Comparison of ENCODE assay signal across 26 cellular contexts in genomic region chr7:69047166-69047760, GRCh38.
A peak's percentile ranks its signal among the peaks of the same experiment; 100 is the strongest.
DNase-seq lines count a peak whose midpoint lies in the region; ATAC-seq and TF ChIP-seq lines count a peak whose summit lies in the region.
"Had no signal": no experiment of that assay in that cellular context is flagged by ENCODE, and none has a peak within 500 bp of the region (broad histone marks: within the 10 kb centered on the region; RNA-seq: fewer than 3 reads in every experiment).

No MANE protein-coding gene starts in this region.

- H4K8ac ChIP-seq in H9 (replicated peaks; ENCODE audit: insufficient read length, low read depth, low read length) = no peak overlapping the region

- no peaks in the 10 kb centered on the region for H3K23me2 ChIP-seq in H9 (ENCODE audit: insufficient read length, low read depth, low read length, poor library complexity, severe bottlenecking)

- no peak overlapping the region for H2BK5ac ChIP-seq in H9 (ENCODE audit: insufficient read length, low read length)

- no peak overlapping the region for H2AK5ac ChIP-seq in H9 (ENCODE audit: insufficient read length, low read length)

- TF ChIP-seq EP300 in esophagus muscularis mucosa (IDR thresholded peaks at IDR 0.05) = no peak

- H3K36me3 ChIP-seq in esophagus muscularis mucosa = no peaks in the 10 kb centered on the region
- no peaks in the 10 kb centered on the region for H3K36me3 ChIP-seq in body of pancreas (replicated peaks in 1 of 2; ENCODE audit: insufficient read depth in 1 of 2, low read depth in 2 of 2)

- no peak overlapping the region for H4K91ac ChIP-seq in H9 (ENCODE audit: insufficient read length, low read depth, low read length)

- H3K4me2 ChIP-seq in H9 (ENCODE audit: insufficient read depth, insufficient read length, low read length) = no peak overlapping the region
- H3K4me2 ChIP-seq: A549, PC-9 had no signal

- no peak overlapping the region for H2AFZ ChIP-seq in H9 (ENCODE audit: low read length)
- H2AFZ ChIP-seq: PC-9 had no signal

- no peaks in the 10 kb centered on the region for H3K79me1 ChIP-seq in H9 (ENCODE audit: insufficient read depth, low read depth, low read length, poor library complexity, severe bottlenecking)

- TF ChIP-seq POLR2A in esophagus muscularis mucosa (IDR thresholded peaks at IDR 0.05; ENCODE audit: low read depth) = no peak
- TF ChIP-seq POLR2A in body of pancreas (IDR thresholded peaks at IDR 0.05) = no peak

- H3K9me3 ChIP-seq in H9 (ENCODE audit: control insufficient read depth, low read depth, low read length) (no peaks in the 10 kb centered on the region), esophagus muscularis mucosa (peaks cover 0 to 15% (median 7%) of the 10 kb centered on the region in 4 donors), body of pancreas (peaks cover 0 to under 1% (median 0%) of the 10 kb centered on the region in 3 donors)

- ATAC-seq in body of pancreas = no peak
- no peak for ATAC-seq in stimulated activated memory B cell treated with anti-CD40 and anti-IgM and Interleukin-4, amounts not matched to agents 10 μg/mL and 1 μg/mL and 100 μg/mL, for 72 hours
- ATAC-seq: A549; CD8-positive, alpha-beta T cell; T-cell had no signal

- no peak overlapping the region for H3K4ac ChIP-seq in H9 (ENCODE audit: low read depth, low read length)

- H2BK20ac ChIP-seq in H9 (ENCODE audit: low read depth, low read length, poor library complexity, severe bottlenecking) = no peak overlapping the region

- H3K4me1 ChIP-seq in H9 (ENCODE audit: insufficient read depth, low read length) (no peaks in the 10 kb centered on the region), esophagus muscularis mucosa (no peaks in the 10 kb centered on the region), body of pancreas (no peaks in the 10 kb centered on the region)
- H3K4me1 ChIP-seq: A549, Caco-2 had no signal

- H3K23ac ChIP-seq in H9 (ENCODE audit: insufficient read length, low read depth, low read length) = no peak overlapping the region

- no peak overlapping the region for H2BK12ac ChIP-seq in H9 (ENCODE audit: insufficient read length, low read depth, low read length)

- no peak overlapping the region for H2BK15ac ChIP-seq in H9 (ENCODE audit: low read depth, low read length)

- H3K27me3 ChIP-seq in H9 (ENCODE audit: insufficient read depth, low read length) (no peaks in the 10 kb centered on the region), esophagus muscularis mucosa (no peaks in the 10 kb centered on the region), body of pancreas (no peaks in the 10 kb centered on the region)

- H3K4me3 ChIP-seq in esophagus muscularis mucosa (no peak overlapping the region), body of pancreas (no peak overlapping the region)
- H3K4me3 ChIP-seq: A549, PC-9 had no signal

- no peak overlapping the region for H3K18ac ChIP-seq in H9 (ENCODE audit: insufficient read length, low read depth, low read length)

- no peak for DNase-seq in H9
- DNase-seq in NCI-H524 treated with DMSO at 0.1 percent for 48 hours (lab: John Stamatoyannopoulos, UW) = peak; percentile 91
- peak; percentile 70 for DNase-seq in esophagus muscularis mucosa (ENCODE audit: extremely low spot score)
- DNase-seq in nephron progenitor cell = no peak
- no peak for DNase-seq in body of pancreas
- no peak for DNase-seq in AG08395 (ENCODE audit: low spot score)
- DNase-seq in NCI-H1930 (lab: John Stamatoyannopoulos, UW) = no peak
- DNase-seq: Caco-2; CD8-positive, alpha-beta T cell; DMS79 treated with DMSO at 0.1 percent for 48 hours; GF-D8; NCI-H1048; NCI-H1417; NCI-H1694; NCI-H2081; NCI-H446 treated with DMSO at 0.1 percent for 48 hours; NCI-H69; NK-92 treated with Interleukin-12 subunit alpha and Interleukin-12 subunit beta, amount 100 ng/mL, for 24 hours; PC-9; Right ventricle myocardium superior; RPMI8226; T-cell had no signal

- H3K36me3 Mint-ChIP-seq in H9 (ENCODE audit: insufficient read depth in 1 of 3, low read depth in 3 of 3) (peaks cover 2 to 13% (median 6%) of the 10 kb centered on the region in 3 experiments; a peak in 5 of 7 replicates), nephron progenitor cell (ENCODE audit: low read depth) (peaks cover 8% of the 10 kb centered on the region)
- no peaks in the 10 kb centered on the region for H3K36me3 Mint-ChIP-seq in stimulated activated memory B cell treated with anti-CD40 and anti-IgM and Interleukin-4, amounts not matched to agents 10 μg/mL and 1 μg/mL and 100 μg/mL, for 72 hours
- H3K36me3 Mint-ChIP-seq: CD8-positive, alpha-beta T cell; T-cell had no signal

- H3K4me1 Mint-ChIP-seq in H9 = peaks cover 9 to 10% of the 10 kb centered on the region in 2 experiments
- peaks cover 16% of the 10 kb centered on the region for H3K4me1 Mint-ChIP-seq in nephron progenitor cell
- no peaks in the 10 kb centered on the region for H3K4me1 Mint-ChIP-seq in stimulated activated memory B cell treated with anti-CD40 and anti-IgM and Interleukin-4, amounts not matched to agents 10 μg/mL and 1 μg/mL and 100 μg/mL, for 72 hours
- H3K4me1 Mint-ChIP-seq: B cell, T-cell had no signal

- no peak overlapping the region for H3K56ac ChIP-seq in H9 (ENCODE audit: insufficient read length, low read depth, low read length)

- TF ChIP-seq CTCF in H9 (conservative IDR thresholded peaks at IDR 0.05) (no peak), esophagus muscularis mucosa (IDR thresholded peaks at IDR 0.05) (no peak), nephron progenitor cell (IDR thresholded peaks at IDR 0.05) (no peak), body of pancreas (IDR thresholded peaks at IDR 0.05) (no peak)

- H2BK120ac ChIP-seq in H9 (ENCODE audit: low read depth, low read length, poor library complexity, severe bottlenecking) = no peak overlapping the region

- H3K14ac ChIP-seq in H9 (ENCODE audit: insufficient read depth, low read length) = peak overlapping the region; percentile 53; the same call in 1 of the 2 replicates

- H3K27ac Mint-ChIP-seq in H9 (no peak overlapping the region; a peak in 1 of 7 replicates), nephron progenitor cell (peak overlapping the region; percentile 95)
- no peak overlapping the region for H3K27ac Mint-ChIP-seq in stimulated activated memory B cell treated with anti-CD40 and anti-IgM and Interleukin-4, amounts not matched to agents 10 μg/mL and 1 μg/mL and 100 μg/mL, for 72 hours
- H3K27ac Mint-ChIP-seq: B cell; CD8-positive, alpha-beta T cell; T-cell had no signal

- H3K4me3 Mint-ChIP-seq in H9 (no peak overlapping the region), nephron progenitor cell (no peak overlapping the region)
- H3K4me3 Mint-ChIP-seq in stimulated activated memory B cell treated with anti-CD40 and anti-IgM and Interleukin-4, amounts not matched to agents 10 μg/mL and 1 μg/mL and 100 μg/mL, for 72 hours = no peak overlapping the region
- H3K4me3 Mint-ChIP-seq: B cell; CD8-positive, alpha-beta T cell; T-cell had no signal

- peaks cover 17 to 24% of the 10 kb centered on the region in 2 experiments; a peak in 4 of 5 replicates for H3K9me3 Mint-ChIP-seq in H9
- peaks cover 56% of the 10 kb centered on the region for H3K9me3 Mint-ChIP-seq in nephron progenitor cell
- peaks cover 17% of the 10 kb centered on the region for H3K9me3 Mint-ChIP-seq in stimulated activated memory B cell treated with anti-CD40 and anti-IgM and Interleukin-4, amounts not matched to agents 10 μg/mL and 1 μg/mL and 100 μg/mL, for 72 hours

- H3K79me2 ChIP-seq in H9 (ENCODE audit: insufficient read depth, low read length) = no peaks in the 10 kb centered on the region

- H3K9ac ChIP-seq in H9 (ENCODE audit: extremely low read depth, insufficient read length, low read length) = no peak overlapping the region

- H3K27me3 Mint-ChIP-seq in H9 (ENCODE audit: low read depth) (no peaks in the 10 kb centered on the region; the same call in 1 of the 2 replicates), nephron progenitor cell (ENCODE audit: low read depth, poor library complexity) (peaks cover 2% of the 10 kb centered on the region)
- H3K27me3 Mint-ChIP-seq in stimulated activated memory B cell treated with anti-CD40 and anti-IgM and Interleukin-4, amounts not matched to agents 10 μg/mL and 1 μg/mL and 100 μg/mL, for 72 hours = no peaks in the 10 kb centered on the region
- H3K27me3 Mint-ChIP-seq: B cell had no signal

- intact Hi-C loops in esophagus muscularis mucosa (cut with DNase I) = no loop called here
- intact Hi-C loops in body of pancreas (cut with DNase I) = no loop called here

- WGBS in H9 (ENCODE audit: extremely low coverage, insufficient read length, low lambda C conversion rate) = no CpG with 5 or more reads among the region's 6 CpGs
- WGBS in esophagus muscularis mucosa = 67% methylated on average over 6 of the region's 6 CpGs
- WGBS in body of pancreas, 2 donors = 30 to 40% methylated on average over 6 of the region's 6 CpGs

- no peak overlapping the region for H3T11ph ChIP-seq in H9 (ENCODE audit: low read length)

- H3K27ac ChIP-seq in H9 (ENCODE audit: insufficient read length, low read depth, low read length) = no peak overlapping the region
- no peak overlapping the region for H3K27ac ChIP-seq in esophagus muscularis mucosa (replicated peaks in 1 of 4)
- H3K27ac ChIP-seq in body of pancreas = no peak overlapping the region
- H3K27ac ChIP-seq: A549, C4-2B, PC-9 had no signal

- no peaks in the 10 kb centered on the region for H4K20me1 ChIP-seq in H9 (ENCODE audit: control insufficient read depth, insufficient read depth, insufficient read length)

- H4K5ac ChIP-seq in H9 (ENCODE audit: insufficient read length, low read depth, low read length) = no peak overlapping the region

Comparison
In these comparisons a context has a peak if more than half of its experiments do, and no peak if none do; other contexts are left out.
1. DNase-seq: peak in NCI-H524 treated with DMSO at 0.1 percent for 48 hours (single experiment) and esophagus muscularis mucosa (single experiment); none in H9 (single experiment), nephron progenitor cell (single experiment), body of pancreas (0 of 4), AG08395 (single experiment) and NCI-H1930 (0 of 2).